Comparison of ENCODE assay signal across 15 cellular contexts in genomic region chr1:27566462-27567182, GRCh38. TPM values are rescaled to one million over a fixed set of nuclear protein-coding genes. Genes with fewer than 3 reads are reported as not detected.
DNase-seq lines count a peak whose midpoint lies in the region; ATAC-seq, FAIRE-seq and TF ChIP-seq lines count a peak whose summit lies in the region.
"Had no signal": no experiment of that assay in that cellular context is flagged by ENCODE, and none has a peak within 500 bp of the region (broad histone marks: within the 10 kb centered on the region; RNA-seq: fewer than 3 reads in every experiment).

No MANE protein-coding gene starts in this region.

- H3K4me3 Mint-ChIP-seq in Caco-2 (ENCODE audit: unreplicated experiment), result no peak overlapping the region

- H3K4me3 ChIP-seq in Caco-2 (ENCODE audit: low read depth, low read length) (no peak overlapping the region), SK-N-MC (no peak overlapping the region; the same call in 1 of the 2 replicates), heart right ventricle (no peak overlapping the region), gastrocnemius medialis (peak overlapping the region in 1 of 4 donors; percentile 29), body of pancreas (no peak overlapping the region)

- WGBS in heart right ventricle, 2 donors, result 36 to 46% methylated on average over 13 of the region's 13 CpGs
- 71 to 73% methylated on average over 10 to 13 of the region's 13 CpGs for WGBS in body of pancreas, 2 donors

- H3K36me3 ChIP-seq in Caco-2 (ENCODE audit: control insufficient read depth, insufficient read depth, low read length) (no peaks in the 10 kb centered on the region), SK-N-MC (ENCODE audit: insufficient read depth, low read length) (no peaks in the 10 kb centered on the region), heart right ventricle (peaks cover 0 to 4% (median 0%) of the 10 kb centered on the region in 9 donors), gastrocnemius medialis (no peaks in the 10 kb centered on the region), body of pancreas (replicated peaks in 1 of 2; ENCODE audit: insufficient read depth in 1 of 2, low read depth in 2 of 2) (no peaks in the 10 kb centered on the region)

- H3K4me1 Mint-ChIP-seq in Caco-2 (ENCODE audit: low read depth, unreplicated experiment), result peaks cover 67% of the 10 kb centered on the region

- H3K27me3 ChIP-seq in Caco-2 (replicated peaks; ENCODE audit: control insufficient read depth, insufficient read depth, low read length) (no peaks in the 10 kb centered on the region), heart right ventricle (no peaks in the 10 kb centered on the region), gastrocnemius medialis (no peaks in the 10 kb centered on the region), body of pancreas (no peaks in the 10 kb centered on the region)

- no peaks in the 10 kb centered on the region for H3K9me3 Mint-ChIP-seq in Caco-2 (ENCODE audit: unreplicated experiment)
- H3K9me3 Mint-ChIP-seq: activated T-helper 2 cell treated with anti-CD3 and anti-CD28 coated beads, Interferon-gamma antibody, Interleukin-2, Interleukin-4, amounts not matched to agents 10 μg/mL and 5 μg/mL and 100 μg/mL, durations not matched to agents 14 hours and 24 hours and 36 hours; CD4-positive, alpha-beta memory T cell had no signal

- in situ Hi-C loops in gastrocnemius medialis (cut with MboI; ENCODE audit: low sequenced_read_pairs in 4 of 4), result no loop called here

- H3K27ac ChIP-seq in SK-N-MC (peak overlapping the region; percentile 7; the same call in 1 of the 2 replicates), heart right ventricle (peak overlapping the region in 9 of 10 donors; percentile 76 to 98 (median 92)), gastrocnemius medialis (peak overlapping the region; percentile 95 to 100 (median 98)), body of pancreas (peak overlapping the region in 2 of 4 donors; percentile 10 to 88)

- peak overlapping the region; percentile 65 for H3K27ac Mint-ChIP-seq in Caco-2 (ENCODE audit: unreplicated experiment)

- ATAC-seq in heart right ventricle (no peak), gastrocnemius medialis (no peak), body of pancreas (no peak)

- CTCF ChIA-PET in Caco-2 (lab: Charles Lee), result interaction anchor here (2.7 kb wide), 1 partner anchor 10 kb away, joined by 29 read pairs; no protein-coding TSS in a partner anchor

- H3K36me3 Mint-ChIP-seq in Caco-2 (ENCODE audit: insufficient read depth, unreplicated experiment), result peaks cover 39% of the 10 kb centered on the region
- H3K36me3 Mint-ChIP-seq: CD4-positive, alpha-beta memory T cell had no signal

- intact Hi-C loops in Caco-2 (cut with micrococcal nuclease; ENCODE audit: unreplicated experiment), result no loop called here
- intact Hi-C loops in heart right ventricle (cut with DNase I), result loop anchor here in 1 of 10 donors (5.0 kb wide), 1 partner anchor 36 kb away; the partner anchor contains the start of gene AHDC1
- intact Hi-C loops in gastrocnemius medialis (cut with DNase I; ENCODE audit: low total_unique reads), result no loop called here
- intact Hi-C loops in body of pancreas (cut with DNase I), result no loop called here

- TF ChIP-seq POLR2A in gastrocnemius medialis (IDR thresholded peaks at IDR 0.05) (no peak), body of pancreas (IDR thresholded peaks at IDR 0.05) (no peak), H54 (IDR thresholded peaks at IDR 0.05; ENCODE audit: low read depth, low read length) (no peak)

- no TSS peak for BruUV-seq in Caco-2 (replicated peaks; lab: Mats Ljungman, UMichigan)

- no peaks in the 10 kb centered on the region for H3K27me3 Mint-ChIP-seq in Caco-2 (ENCODE audit: insufficient read depth, unreplicated experiment)
- H3K27me3 Mint-ChIP-seq: CD4-positive, alpha-beta memory T cell had no signal

- no peak overlapping the region for H3K9ac ChIP-seq in SK-N-MC (ENCODE audit: insufficient read length)

- H3K9me3 ChIP-seq in Caco-2, result no peaks in the 10 kb centered on the region
- no peaks in the 10 kb centered on the region for H3K9me3 ChIP-seq in SK-N-MC (ENCODE audit: low read depth, low read length)
- H3K9me3 ChIP-seq in heart right ventricle, result no peaks in the 10 kb centered on the region
- no peaks in the 10 kb centered on the region for H3K9me3 ChIP-seq in gastrocnemius medialis
- H3K9me3 ChIP-seq in body of pancreas, result no peaks in the 10 kb centered on the region

- H3K4me1 ChIP-seq in Caco-2 (peaks cover 58% of the 10 kb centered on the region), heart right ventricle (peaks cover 56 to 100% (median 94%) of the 10 kb centered on the region in 9 donors), gastrocnemius medialis (peaks cover 94 to 96% of the 10 kb centered on the region in 2 donors), body of pancreas (peaks cover 100% of the 10 kb centered on the region)

- no peak for TF ChIP-seq CTCF in Caco-2 (IDR thresholded peaks at IDR 0.05; ENCODE audit: insufficient read depth in 1 of 2, low read depth in 1 of 2, low read length in 1 of 2, severe bottlenecking in 1 of 2, unreplicated experiment in 1 of 2)
- TF ChIP-seq CTCF in heart right ventricle (IDR thresholded peaks at IDR 0.05), result no peak
- no peak for TF ChIP-seq CTCF in gastrocnemius medialis (IDR thresholded peaks at IDR 0.05 in 4 of 5, conservative IDR thresholded peaks at IDR 0.05 in 1 of 5)
- no peak for TF ChIP-seq CTCF in body of pancreas (IDR thresholded peaks at IDR 0.05)

- no peak for DNase-seq in Caco-2
- DNase-seq in SK-N-MC (ENCODE audit: low read depth, low spot score), result no peak
- DNase-seq in heart right ventricle, result no peak
- DNase-seq in gastrocnemius medialis, result peak in 1 of 2 donors; percentile 75
- DNase-seq in HTR-8/SVneo (ENCODE audit: insufficient read length, low spot score), result no peak
- DNase-seq in body of pancreas, result no peak
- DNase-seq in H54 (ENCODE audit: insufficient read length, low spot score), result no peak
- DNase-seq in HK-2 (ENCODE audit: unreplicated experiment), result no peak
- DNase-seq: activated CD4-positive, CD25-positive, alpha-beta regulatory T cell; cortex of kidney; hippocampal formation; NCI-H1930 had no signal

- FAIRE-seq in HTR-8/SVneo (lab: Jason Lieb, UNC), result no peak
- FAIRE-seq in H54 (lab: Jason Lieb, UNC), result no peak
- FAIRE-seq: RCC 7860 had no signal

- POLR2A ChIA-PET in Caco-2 (lab: Charles Lee), result no interaction called here

RNA-seq across cellular contexts. Expression of gene AHDC1, which starts 37.3 kb away (rescaled TPM):
- total RNA-seq in Caco-2 (2022), result 17.0 and 17.3 TPM in 2 replicates
- total RNA-seq in heart right ventricle, result 10 to 100 TPM; 32.2 to 53.1 (median 42.9) TPM
- 10 to 100 TPM; 17.0 to 33.7 TPM for polyA plus RNA-seq in heart right ventricle
- 10 to 100 TPM; 22.2 to 57.9 (median 35.2) TPM for total RNA-seq in gastrocnemius medialis
- 10 to 100 TPM; 13.5 to 14.2 TPM for total RNA-seq in body of pancreas
